7 cellular contexts compared by ENCODE assay signal in the genomic region with DNA sequence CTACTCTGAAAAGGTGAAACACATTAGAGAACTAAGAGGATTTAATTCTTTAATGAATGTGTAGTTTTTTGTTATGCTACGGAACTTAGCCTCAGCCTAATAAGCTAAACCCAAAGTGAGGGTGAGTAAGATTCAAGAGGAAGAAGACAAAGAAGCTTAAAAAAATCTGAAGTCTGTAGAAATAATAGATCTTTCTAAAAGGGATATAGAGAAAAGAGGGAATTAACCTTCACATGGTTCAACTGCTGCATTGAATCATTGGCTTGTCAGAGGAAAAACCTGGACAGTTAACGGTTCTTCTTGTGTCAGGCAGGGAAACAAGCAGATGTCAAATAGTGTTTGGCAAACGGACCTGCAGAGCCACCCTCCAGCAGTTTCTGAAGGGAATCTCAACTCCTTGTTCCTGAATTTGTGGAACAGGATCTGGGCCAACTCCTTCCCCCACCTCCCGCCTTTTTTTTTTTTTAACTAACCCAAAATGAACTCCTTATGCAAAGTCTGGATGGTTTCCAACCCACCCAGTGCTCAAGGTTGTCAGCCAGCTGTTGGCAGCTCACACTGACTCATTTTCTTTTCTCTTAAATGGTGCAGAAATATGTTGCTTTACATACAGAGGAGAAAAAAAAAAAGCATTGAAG.
A peak's percentile ranks its signal among the peaks of the same experiment; 100 is the strongest.
DNase-seq lines count a peak whose midpoint lies in the region; FAIRE-seq and TF ChIP-seq lines count a peak whose summit lies in the region.

No MANE protein-coding gene starts in this region.

- WGBS in esophagus squamous epithelium, 2 donors = 10 to 16% methylated on average over 4 of the region's 4 CpGs

- H3K27me3 ChIP-seq in skeletal muscle satellite cell (ENCODE audit: control insufficient read depth, insufficient read depth, low read length) = no peaks in the 10 kb centered on the region
- no peaks in the 10 kb centered on the region for H3K27me3 ChIP-seq in esophagus squamous epithelium

- TF ChIP-seq CTCF in esophagus squamous epithelium (IDR thresholded peaks at IDR 0.05) = no peak

- FAIRE-seq in H54 (lab: Jason Lieb, UNC) (peak; percentile 91), GM19239 (lab: Jason Lieb, UNC) (no peak)

- no peak overlapping the region for H3K9ac ChIP-seq in skeletal muscle satellite cell (ENCODE audit: low read depth, low read length)

- H3K36me3 ChIP-seq in skeletal muscle satellite cell (ENCODE audit: insufficient read depth, low read length) = no peaks in the 10 kb centered on the region
- H3K36me3 ChIP-seq in esophagus squamous epithelium = no peaks in the 10 kb centered on the region

- no peak overlapping the region for H3K27ac ChIP-seq in esophagus squamous epithelium

- TF ChIP-seq POLR2A in H54 (IDR thresholded peaks at IDR 0.05; ENCODE audit: low read depth, low read length) (no peak), esophagus squamous epithelium (IDR thresholded peaks at IDR 0.05) (no peak)

- intact Hi-C loops in esophagus squamous epithelium (cut with DNase I) = no loop called here

- no peaks in the 10 kb centered on the region for H3K9me3 ChIP-seq in skeletal muscle satellite cell (replicated peaks; ENCODE audit: low read length)
- H3K9me3 ChIP-seq in esophagus squamous epithelium = no peaks in the 10 kb centered on the region

- peak overlapping the region; percentile 40 for H3K4me2 ChIP-seq in skeletal muscle satellite cell (ENCODE audit: low read length)

- H3K4me3 ChIP-seq in skeletal muscle satellite cell (ENCODE audit: low read length) (no peak overlapping the region), esophagus squamous epithelium (no peak overlapping the region)

- H3K4me1 ChIP-seq in skeletal muscle satellite cell (ENCODE audit: control insufficient read depth, insufficient read depth, low read length) (peaks cover 19% of the 10 kb centered on the region), esophagus squamous epithelium (peaks cover 6 to 13% (median 10%) of the 10 kb centered on the region in 3 donors)

- DNase-seq in H54 (ENCODE audit: insufficient read length, low spot score) (peak; percentile 7), NCI-H69 (lab: John Stamatoyannopoulos, UW) (peak; percentile 94), fibroblast of the conjunctiva (ENCODE audit: low read depth) (peak; percentile 91), GM19239 (ENCODE audit: insufficient read length, low spot score) (no peak), esophagus squamous epithelium (lab: John Stamatoyannopoulos, UW) (no peak)
- no peak for DNase-seq in stimulated activated naive CD4-positive, alpha-beta T cell treated with Interleukin-2 at 50 U/mL for 16 hours (lab: John Stamatoyannopoulos, UW)

Comparison
In these comparisons a context has a peak if more than half of its experiments do, and no peak if none do; other contexts are left out.
1. DNase-seq: peak in H54 (single experiment), NCI-H69 (single experiment) and fibroblast of the conjunctiva (single experiment); none in GM19239 (single experiment), esophagus squamous epithelium (single experiment) and stimulated activated naive CD4-positive, alpha-beta T cell treated with Interleukin-2 at 50 U/mL for 16 hours (single experiment).